Comparison of ENCODE assay signal across 8 cellular contexts in genomic region chr13:110683203-110683883, GRCh38. TPM values are rescaled to one million over a fixed set of nuclear protein-coding genes. Genes with fewer than 3 reads are reported as not detected.
DNase-seq lines count a peak whose midpoint lies in the region; ATAC-seq and TF ChIP-seq lines count a peak whose summit lies in the region.

No MANE protein-coding gene starts in this region.

- peaks cover 18% of the 10 kb centered on the region for H3K36me3 Mint-ChIP-seq in neural crest cell (ENCODE audit: low read depth)

- no peak overlapping the region for H3K4me3 Mint-ChIP-seq in neural crest cell

- no peaks in the 10 kb centered on the region for H3K9me3 Mint-ChIP-seq in neural crest cell

- H3K4me1 Mint-ChIP-seq in neural crest cell, result no peaks in the 10 kb centered on the region

- peak overlapping the region; percentile 67 for H3K27ac Mint-ChIP-seq in neural crest cell (ENCODE audit: unreplicated experiment)

- TF ChIP-seq CTCF in neural crest cell (conservative IDR thresholded peaks at IDR 0.05), result peak; percentile 40

- no peak for ATAC-seq in GM18498 (IDR thresholded peaks at IDR 0.05; ENCODE audit: unreplicated experiment)

- H3K27me3 Mint-ChIP-seq in neural crest cell (ENCODE audit: low read depth), result no peaks in the 10 kb centered on the region

- DNase-seq in ELR (ENCODE audit: low read depth) (peak; percentile 36), LoVo (ENCODE audit: low spot score) (peak; percentile 2), neural crest cell (ENCODE audit: low read depth, low spot score) (no peak), H4 (ENCODE audit: low spot score) (no peak)
- peak; percentile 9 for DNase-seq in central memory CD4-positive, alpha-beta T cell
- no peak for DNase-seq in activated naive CD4-positive, alpha-beta T cell treated with anti-CD3 and anti-CD28 coated beads, Interleukin-2, amount 50 U/mL, for 16 hours
- no peak for DNase-seq in activated CD4-positive, alpha-beta T cell treated with anti-CD3 and anti-CD28 coated beads, Interleukin-2, amount 50 U/mL, for 48 hours

RNA-seq across cellular contexts. Expression of gene CARS2, which starts 22.6 kb away (rescaled TPM):
- 81.5 and 92.3 TPM in 2 replicates for total RNA-seq in neural crest cell
- total RNA-seq in H4 (2014; rRNA removed; shearing (Covaris generic)), result 24.0 and 28.4 TPM in 2 replicates

RNA-seq across cellular contexts. Expression of gene ING1, which starts 30.2 kb away (rescaled TPM):
- total RNA-seq in neural crest cell, result 26.8 and 29.6 TPM in 2 replicates
- total RNA-seq in H4 (2014; rRNA removed; shearing (Covaris generic)), result 4.7 and 8.4 TPM in 2 replicates

Comparison
In these comparisons a context has a peak if more than half of its experiments do, and no peak if none do; other contexts are left out.
1. DNase-seq: peak in ELR (single experiment), LoVo (single experiment) and central memory CD4-positive, alpha-beta T cell (single experiment); none in neural crest cell (single experiment), H4 (single experiment), activated naive CD4-positive, alpha-beta T cell treated with anti-CD3 and anti-CD28 coated beads, Interleukin-2, amount 50 U/mL, for 16 hours (single experiment) and activated CD4-positive, alpha-beta T cell treated with anti-CD3 and anti-CD28 coated beads, Interleukin-2, amount 50 U/mL, for 48 hours (0 of 2).